In genomic region chr12:4822572-4822971, GRCh38 we compare ENCODE assay signal across 21 cellular contexts.
DNase-seq lines count a peak whose midpoint lies in the region; FAIRE-seq and TF ChIP-seq lines count a peak whose summit lies in the region.
"Had no signal": no experiment of that assay in that cellular context is flagged by ENCODE, and none has a peak within 500 bp of the region (broad histone marks: within the 10 kb centered on the region; RNA-seq: fewer than 3 reads in every experiment).

No MANE protein-coding gene starts in this region.

- H3K27me3 ChIP-seq in BLaER1 (no peaks in the 10 kb centered on the region), astrocyte (ENCODE audit: insufficient read depth, low read length) (no peaks in the 10 kb centered on the region)
- peaks cover 0 to 60% (median 0%) of the 10 kb centered on the region in 11 experiments; a peak in 7 of 22 replicates for H3K27me3 ChIP-seq in BLaER1 treated with 17β-estradiol and CSF1 and Interleukin-3, amounts not matched to agents 10 nM and 100 nM

- H4K20me1 ChIP-seq in BLaER1 (no peaks in the 10 kb centered on the region), astrocyte (ENCODE audit: insufficient read depth, low read length) (no peaks in the 10 kb centered on the region)
- H4K20me1 ChIP-seq in BLaER1 treated with 17β-estradiol and CSF1 and Interleukin-3, amounts not matched to agents 10 nM and 100 nM: peaks cover 0 to 51% (median 0%) of the 10 kb centered on the region in 11 experiments; a peak in 4 of 22 replicates

- H2AFZ ChIP-seq in astrocyte (ENCODE audit: low read depth, low read length): no peak overlapping the region

- no peak for DNase-seq in astrocyte (ENCODE audit: low read depth)
- no peak for DNase-seq in neural crest cell (ENCODE audit: low read depth, low spot score)
- no peak for DNase-seq in DMS 273 (lab: John Stamatoyannopoulos, UW; ENCODE audit: unreplicated experiment)
- DNase-seq in activated CD4-positive, alpha-beta T cell treated with anti-CD3 and anti-CD28 coated beads, Interleukin-2, amount 50 U/mL, for 4 hours: no peak
- DNase-seq in SKM-1 (lab: John Stamatoyannopoulos, UW; ENCODE audit: unreplicated experiment): no peak
- DNase-seq: 8988T; ACHN; BE2C; C1 segment of cervical spinal cord; CD4-positive, alpha-beta memory T cell; CD4-positive, CD25-positive, alpha-beta regulatory T cell; CD8-positive, alpha-beta memory T cell; COR-L47; DMS79 treated with DMSO at 0.1 percent for 48 hours; GF-D8 had no signal

- no peaks in the 10 kb centered on the region for H3K79me2 ChIP-seq in astrocyte (ENCODE audit: insufficient read depth, low read length)

- H3K4me3 Mint-ChIP-seq in astrocyte (ENCODE audit: unreplicated experiment) (no peak overlapping the region), neural crest cell (no peak overlapping the region)
- H3K4me3 Mint-ChIP-seq: CD14-positive monocyte; CD4-positive, alpha-beta memory T cell; CD4-positive, CD25-positive, alpha-beta regulatory T cell; CD8-positive, alpha-beta memory T cell had no signal

- H3K9me3 ChIP-seq in BLaER1: no peaks in the 10 kb centered on the region
- H3K9me3 ChIP-seq in BLaER1 treated with 17β-estradiol and CSF1 and Interleukin-3, amounts not matched to agents 10 nM and 100 nM (replicated peaks in 1 of 11): no peaks in the 10 kb centered on the region
- H3K9me3 ChIP-seq in astrocyte (ENCODE audit: insufficient read depth, low read depth, low read length): no peaks in the 10 kb centered on the region
- H3K9me3 ChIP-seq: BE2C had no signal

- no peak overlapping the region for H3K4me3 ChIP-seq in BLaER1
- no peak overlapping the region for H3K4me3 ChIP-seq in BLaER1 treated with 17β-estradiol and CSF1 and Interleukin-3, amounts not matched to agents 10 nM and 100 nM
- H3K4me3 ChIP-seq in astrocyte (ENCODE audit: insufficient read depth, low read depth, low read length): no peak overlapping the region

- H3K9me3 Mint-ChIP-seq in astrocyte (ENCODE audit: unreplicated experiment) (no peaks in the 10 kb centered on the region), neural crest cell (no peaks in the 10 kb centered on the region)
- H3K9me3 Mint-ChIP-seq: CD4-positive, alpha-beta memory T cell; CD4-positive, CD25-positive, alpha-beta regulatory T cell; CD8-positive, alpha-beta memory T cell had no signal

- H3K4me1 Mint-ChIP-seq in astrocyte (ENCODE audit: low read depth, unreplicated experiment) (peaks cover 20% of the 10 kb centered on the region), neural crest cell (peaks cover 10% of the 10 kb centered on the region)

- peak overlapping the region; percentile 13 for H3K27ac Mint-ChIP-seq in astrocyte (ENCODE audit: unreplicated experiment)
- H3K27ac Mint-ChIP-seq in neural crest cell (ENCODE audit: unreplicated experiment): peak overlapping the region; percentile 4
- H3K27ac Mint-ChIP-seq: CD14-positive monocyte; CD8-positive, alpha-beta memory T cell had no signal

- peak overlapping the region; percentile 90 for H3K4me2 ChIP-seq in BLaER1
- H3K4me2 ChIP-seq in BLaER1 treated with 17β-estradiol and CSF1 and Interleukin-3, amounts not matched to agents 10 nM and 100 nM: peak overlapping the region in 8 of 11 experiments; percentile 73 to 98 (median 82); a peak in 14 of 22 replicates
- H3K4me2 ChIP-seq in astrocyte (ENCODE audit: low read length): no peak overlapping the region

- H3K27me3 Mint-ChIP-seq in astrocyte (ENCODE audit: low read depth, unreplicated experiment) (no peaks in the 10 kb centered on the region), neural crest cell (ENCODE audit: low read depth) (peaks cover 2% of the 10 kb centered on the region)
- H3K27me3 Mint-ChIP-seq: CD4-positive, CD25-positive, alpha-beta regulatory T cell; CD8-positive, alpha-beta memory T cell had no signal

- no peak for FAIRE-seq in astrocyte (lab: Jason Lieb, UNC)
- FAIRE-seq: A204.1, G401.6, GM12891 had no signal

- H3K36me3 Mint-ChIP-seq in astrocyte (ENCODE audit: low read depth, unreplicated experiment): peaks cover 2% of the 10 kb centered on the region
- no peaks in the 10 kb centered on the region for H3K36me3 Mint-ChIP-seq in neural crest cell (ENCODE audit: low read depth)
- H3K36me3 Mint-ChIP-seq: CD14-positive monocyte; CD4-positive, alpha-beta memory T cell; CD4-positive, CD25-positive, alpha-beta regulatory T cell; CD8-positive, alpha-beta memory T cell had no signal

- peak overlapping the region; percentile 77; the same call in 1 of the 2 replicates for H3K27ac ChIP-seq in BLaER1
- H3K27ac ChIP-seq in BLaER1 treated with 17β-estradiol and CSF1 and Interleukin-3, amounts not matched to agents 10 nM and 100 nM: no peak overlapping the region; a peak in 1 of 22 replicates
- no peak overlapping the region for H3K27ac ChIP-seq in astrocyte (ENCODE audit: low read depth, low read length)

- no peak for TF ChIP-seq CTCF in astrocyte (IDR thresholded peaks at IDR 0.05; ENCODE audit: insufficient read depth, low read depth, low read length)
- no peak for TF ChIP-seq CTCF in neural crest cell (conservative IDR thresholded peaks at IDR 0.05)

- H3K9ac ChIP-seq in BLaER1: no peak overlapping the region
- no peak overlapping the region for H3K9ac ChIP-seq in BLaER1 treated with 17β-estradiol and CSF1 and Interleukin-3, amounts not matched to agents 10 nM and 100 nM
- H3K9ac ChIP-seq in astrocyte (ENCODE audit: low read length): no peak overlapping the region

- H3K36me3 ChIP-seq in BLaER1 (no peaks in the 10 kb centered on the region), astrocyte (ENCODE audit: insufficient read depth, low read length) (no peaks in the 10 kb centered on the region)
- H3K36me3 ChIP-seq in BLaER1 treated with 17β-estradiol and CSF1 and Interleukin-3, amounts not matched to agents 10 nM and 100 nM: no peaks in the 10 kb centered on the region; a peak in 2 of 22 replicates
- H3K36me3 ChIP-seq: BE2C had no signal

- H3K4me1 ChIP-seq in BLaER1 (peaks cover 100% of the 10 kb centered on the region), astrocyte (ENCODE audit: insufficient read depth, low read length) (peaks cover 22% of the 10 kb centered on the region)
- H3K4me1 ChIP-seq in BLaER1 treated with 17β-estradiol and CSF1 and Interleukin-3, amounts not matched to agents 10 nM and 100 nM: peaks cover 69 to 100% (median 98%) of the 10 kb centered on the region in 10 experiments
- H3K4me1 ChIP-seq: BE2C had no signal
